30 cellular contexts compared by ENCODE assay signal in genomic region chr2:62525549-62525948, GRCh38. TPM values are rescaled to one million over a fixed set of nuclear protein-coding genes. Genes with fewer than 3 reads are reported as not detected.
"Had no signal": no experiment of that assay in that cellular context is flagged by ENCODE, and none has a peak within 500 bp of the region (broad histone marks: within the 10 kb centered on the region; RNA-seq: fewer than 3 reads in every experiment).

No MANE protein-coding gene starts in this region.

- H3K4me1 Mint-ChIP-seq: activated naive CD4-positive, alpha-beta T cell treated with anti-CD3 and anti-CD28 coated beads, Interleukin-2, amount 10 ng/mL, durations not matched to agents 7 days and 5 days; activated naive CD8-positive, alpha-beta T cell treated with anti-CD3 and anti-CD28 coated beads, Interleukin-2, amount 10 ng/mL, durations not matched to agents 7 days and 5 days had no signal

- H3K27me3 ChIP-seq: ascending aorta, brain microvascular endothelial cell, left lung, neutrophil, testis had no signal

- H3K36me3 Mint-ChIP-seq: activated CD4-positive, alpha-beta memory T cell treated with anti-CD3 and anti-CD28 coated beads for 36 hours; activated naive CD4-positive, alpha-beta T cell treated with anti-CD3 and anti-CD28 coated beads, Interleukin-2, amount 10 ng/mL, durations not matched to agents 7 days and 5 days; activated naive CD8-positive, alpha-beta T cell treated with anti-CD3 and anti-CD28 coated beads, Interleukin-2, amount 10 ng/mL, durations not matched to agents 7 days and 5 days; natural killer cell treated with Interleukin-12 subunit alpha and Interleukin-12 subunit beta and Interleukin-15 and Interleukin-18, amount 100 ng/mL, for 72 hours had no signal

- DNase-seq: activated CD4-positive, alpha-beta memory T cell treated with anti-CD3 and anti-CD28 coated beads for 36 hours; activated CD4-positive, alpha-beta T cell treated with anti-CD3 and anti-CD28 coated beads for 48 hours; activated CD8-positive, alpha-beta memory T cell treated with anti-CD3 and anti-CD28 coated beads, Interleukin-2, amount 50 U/mL, for 4 hours; activated gamma-delta T cell; activated naive CD4-positive, alpha-beta T cell treated with anti-CD3 and anti-CD28 coated beads, Interleukin-2, amount 10 ng/mL, durations not matched to agents 7 days and 5 days; activated naive CD8-positive, alpha-beta T cell treated with anti-CD3 and anti-CD28 coated beads, Interleukin-2, amount 10 ng/mL, durations not matched to agents 7 days and 5 days; activated T-cell treated with anti-CD3 and anti-CD28 coated beads, Interleukin-2, amount 50 U/mL, for 1 hour; brain microvascular endothelial cell; cortex of kidney; effector memory CD8-positive, alpha-beta T cell; erythroblast; head of caudate nucleus; kidney glomerular epithelial cell; left lung; mesendoderm; stimulated activated CD4-positive, alpha-beta T cell treated with anti-CD3 and anti-CD28 coated beads, Interleukin-12 subunit alpha, Interleukin-12 subunit beta, amount 100 ng/mL, for 4 hours; stimulated activated CD4-positive, alpha-beta T cell treated with anti-CD3 and anti-CD28 coated beads, Interleukin-4, amount 100 ng/mL, for 1 hour; stimulated activated naive CD8-positive, alpha-beta T cell treated with anti-CD3 and anti-CD28 coated beads, Interleukin-15, Interleukin-2, amounts not matched to agents 100 U/mL and 50 U/mL, for 24 hours; T-helper 1 cell; testis; trophoblast cell had no signal

- H3K27me3 Mint-ChIP-seq: progenitor cell of endocrine pancreas had no signal

- ATAC-seq: activated CD4-positive, CD25-positive, alpha-beta regulatory T cell treated with anti-CD3 and anti-CD28 coated beads, Interleukin-2, amount 50 U/mL, for 24 hours; effector memory CD8-positive, alpha-beta T cell; left lung; natural killer cell treated with Interleukin-12 subunit alpha and Interleukin-12 subunit beta and Interleukin-15 and Interleukin-18, amount 100 ng/mL, for 72 hours; stimulated activated naive CD8-positive, alpha-beta T cell treated with anti-CD3 and anti-CD28 coated beads, Interleukin-15, Interleukin-2, amounts not matched to agents 100 U/mL and 50 U/mL, for 24 hours had no signal

- H3K9me3 Mint-ChIP-seq: activated CD4-positive, alpha-beta memory T cell treated with anti-CD3 and anti-CD28 coated beads for 36 hours; activated naive CD4-positive, alpha-beta T cell treated with anti-CD3 and anti-CD28 coated beads, Interleukin-2, amount 10 ng/mL, durations not matched to agents 7 days and 5 days; effector memory CD8-positive, alpha-beta T cell; natural killer cell treated with Interleukin-12 subunit alpha and Interleukin-12 subunit beta and Interleukin-15 and Interleukin-18, amount 100 ng/mL, for 72 hours; T-helper 2 cell treated with Interferon-gamma antibody and Interleukin-4, amounts not matched to agents 5 μg/mL and 100 μg/mL, for 36 hours had no signal

- H3K36me3 ChIP-seq: ascending aorta, brain microvascular endothelial cell, left lung, neutrophil had no signal

- H3K9me3 ChIP-seq: ascending aorta, left lung, neutrophil, testis had no signal

- H3K4me3 Mint-ChIP-seq: activated CD4-positive, alpha-beta memory T cell treated with anti-CD3 and anti-CD28 coated beads for 36 hours; activated naive CD4-positive, alpha-beta T cell treated with anti-CD3 and anti-CD28 coated beads, Interleukin-2, amount 10 ng/mL, durations not matched to agents 7 days and 5 days; activated naive CD8-positive, alpha-beta T cell treated with anti-CD3 and anti-CD28 coated beads, Interleukin-2, amount 10 ng/mL, durations not matched to agents 7 days and 5 days; effector memory CD8-positive, alpha-beta T cell; natural killer cell treated with Interleukin-12 subunit alpha and Interleukin-12 subunit beta and Interleukin-15 and Interleukin-18, amount 100 ng/mL, for 72 hours; T-helper 2 cell treated with Interferon-gamma antibody and Interleukin-4, amounts not matched to agents 5 μg/mL and 100 μg/mL, for 36 hours had no signal

- H3K27ac ChIP-seq: ascending aorta, brain microvascular endothelial cell, left lung, neutrophil, skin epidermis, testis had no signal

- FAIRE-seq: urothelium cell line had no signal

- H3K4me3 ChIP-seq: ascending aorta, left lung, lung, skin epidermis, testis had no signal

- H3K4me1 ChIP-seq: ascending aorta, left lung, testis had no signal

- H3K27ac Mint-ChIP-seq: activated CD4-positive, alpha-beta memory T cell treated with anti-CD3 and anti-CD28 coated beads for 36 hours; activated naive CD4-positive, alpha-beta T cell treated with anti-CD3 and anti-CD28 coated beads, Interleukin-2, amount 10 ng/mL, durations not matched to agents 7 days and 5 days; activated naive CD8-positive, alpha-beta T cell treated with anti-CD3 and anti-CD28 coated beads, Interleukin-2, amount 10 ng/mL, durations not matched to agents 7 days and 5 days; effector memory CD8-positive, alpha-beta T cell; natural killer cell treated with Interleukin-12 subunit alpha and Interleukin-12 subunit beta and Interleukin-15 and Interleukin-18, amount 100 ng/mL, for 72 hours; T-helper 2 cell treated with Interferon-gamma antibody and Interleukin-4, amounts not matched to agents 5 μg/mL and 100 μg/mL, for 36 hours had no signal

RNA-seq across cellular contexts. Expression of gene TMEM17, which starts 19.6 kb away (rescaled TPM):
- total RNA-seq: activated naive CD8-positive, alpha-beta T cell treated with anti-CD3 and anti-CD28 coated beads, Interleukin-2, amount 10 ng/mL, durations not matched to agents 7 days and 5 days; ascending aorta had no signal
